ENCODE assay signal across 1 cellular context in genomic region chr2:26752636-26753035, GRCh38.
TF ChIP-seq lines count a peak whose summit lies in the region.

No MANE protein-coding gene starts in this region.

TF ChIP-seq in A549, 52 proteins besides CTCF, POLR2A, EP300 and RAD21 (continued from another document):
- TF ChIP-seq REST (IDR thresholded peaks at IDR 0.05), result no peak
- no peak for TF ChIP-seq ZNF302 (CRISPR knock-in tag; IDR thresholded peaks at IDR 0.05)
- TF ChIP-seq RCOR1 (IDR thresholded peaks at IDR 0.05; ENCODE audit: low read depth, low read length), result no peak
- no peak for TF ChIP-seq PHF8 (IDR thresholded peaks at IDR 0.05; ENCODE audit: borderline replicate concordance, low read depth)
- no peak for TF ChIP-seq POLR2AphosphoS2 (conservative IDR thresholded peaks at IDR 0.05; ENCODE audit: low read length)
- no peak for TF ChIP-seq RFX5 (IDR thresholded peaks at IDR 0.05)
